In genomic region chr10:78457804-78458483, GRCh38 we compare ENCODE assay signal across 11 cellular contexts.
DNase-seq lines count a peak whose midpoint lies in the region; ATAC-seq and TF ChIP-seq lines count a peak whose summit lies in the region.
"Had no signal": no experiment of that assay in that cellular context is flagged by ENCODE, and none has a peak within 500 bp of the region (broad histone marks: within the 10 kb centered on the region; RNA-seq: fewer than 3 reads in every experiment).

No MANE protein-coding gene starts in this region.

- H3K36me3 ChIP-seq in sigmoid colon = no peaks in the 10 kb centered on the region
- H3K36me3 ChIP-seq: esophagus muscularis mucosa had no signal

- H3K27me3 ChIP-seq in sigmoid colon = no peaks in the 10 kb centered on the region
- H3K27me3 ChIP-seq: esophagus muscularis mucosa had no signal

- intact Hi-C loops in sigmoid colon (cut with DNase I) = no loop called here

- TF ChIP-seq EP300 in sigmoid colon (IDR thresholded peaks at IDR 0.05) = no peak

- no peak for TF ChIP-seq POLR2A in sigmoid colon (IDR thresholded peaks at IDR 0.05)

- no peaks in the 10 kb centered on the region for H3K9me3 ChIP-seq in sigmoid colon
- H3K9me3 ChIP-seq: esophagus muscularis mucosa had no signal

- no peak overlapping the region for H3K27ac ChIP-seq in sigmoid colon
- H3K27ac ChIP-seq: esophagus muscularis mucosa had no signal

- ATAC-seq in HG02884 (IDR thresholded peaks at IDR 0.05; ENCODE audit: unreplicated experiment) = no peak
- ATAC-seq: natural killer cell treated with Interleukin-12 subunit alpha and Interleukin-12 subunit beta and Interleukin-15 and Interleukin-18, amount 100 ng/mL, for 72 hours; stimulated activated effector memory CD8-positive, alpha-beta T cell treated with anti-CD3 and anti-CD28 coated beads, Interleukin-12 subunit alpha, Interleukin-12 subunit beta, amount 100 ng/mL, for 72 hours had no signal

- DNase-seq in GM04503 (ENCODE audit: low read depth) (peak; percentile 27), RPMI7951 (ENCODE audit: low read depth) (peak; percentile 93), fibroblast of mammary gland (ENCODE audit: low read depth) (peak; percentile 84), sigmoid colon (peak; percentile 13), NCI-H82 treated with DMSO at 0.1 percent for 48 hours (lab: John Stamatoyannopoulos, UW; ENCODE audit: unreplicated experiment) (no peak), NCI-H1105 treated with DMSO at 0.1 percent for 48 hours (lab: John Stamatoyannopoulos, UW) (no peak)
- DNase-seq: activated CD8-positive, alpha-beta memory T cell treated with anti-CD3 and anti-CD28 coated beads, Interleukin-2, amount 50 U/mL, for 48 hours had no signal

- WGBS in sigmoid colon, 2 donors = 81 to 88% methylated on average over 8 of the region's 8 CpGs

- H3K4me3 ChIP-seq in fibroblast of mammary gland (ENCODE audit: control insufficient read depth, low read depth, low read length) = no peak overlapping the region
- no peak overlapping the region for H3K4me3 ChIP-seq in sigmoid colon
- H3K4me3 ChIP-seq: esophagus muscularis mucosa had no signal

- peaks cover 0 to 21% (median 19%) of the 10 kb centered on the region in 4 donors for H3K4me1 ChIP-seq in sigmoid colon

- TF ChIP-seq CTCF in fibroblast of mammary gland (conservative IDR thresholded peaks at IDR 0.05; ENCODE audit: control insufficient read depth, insufficient read depth, low read depth, low read length) = no peak
- TF ChIP-seq CTCF in sigmoid colon (IDR thresholded peaks at IDR 0.05) = no peak

Comparison
In these comparisons a context has a peak if more than half of its experiments do, and no peak if none do; other contexts are left out.
1. DNase-seq: peak in GM04503 (single experiment), RPMI7951 (single experiment), fibroblast of mammary gland (single experiment) and sigmoid colon (single experiment); none in NCI-H82 treated with DMSO at 0.1 percent for 48 hours (single experiment) and NCI-H1105 treated with DMSO at 0.1 percent for 48 hours (single experiment).